17 cellular contexts compared by ENCODE assay signal in the genomic region with DNA sequence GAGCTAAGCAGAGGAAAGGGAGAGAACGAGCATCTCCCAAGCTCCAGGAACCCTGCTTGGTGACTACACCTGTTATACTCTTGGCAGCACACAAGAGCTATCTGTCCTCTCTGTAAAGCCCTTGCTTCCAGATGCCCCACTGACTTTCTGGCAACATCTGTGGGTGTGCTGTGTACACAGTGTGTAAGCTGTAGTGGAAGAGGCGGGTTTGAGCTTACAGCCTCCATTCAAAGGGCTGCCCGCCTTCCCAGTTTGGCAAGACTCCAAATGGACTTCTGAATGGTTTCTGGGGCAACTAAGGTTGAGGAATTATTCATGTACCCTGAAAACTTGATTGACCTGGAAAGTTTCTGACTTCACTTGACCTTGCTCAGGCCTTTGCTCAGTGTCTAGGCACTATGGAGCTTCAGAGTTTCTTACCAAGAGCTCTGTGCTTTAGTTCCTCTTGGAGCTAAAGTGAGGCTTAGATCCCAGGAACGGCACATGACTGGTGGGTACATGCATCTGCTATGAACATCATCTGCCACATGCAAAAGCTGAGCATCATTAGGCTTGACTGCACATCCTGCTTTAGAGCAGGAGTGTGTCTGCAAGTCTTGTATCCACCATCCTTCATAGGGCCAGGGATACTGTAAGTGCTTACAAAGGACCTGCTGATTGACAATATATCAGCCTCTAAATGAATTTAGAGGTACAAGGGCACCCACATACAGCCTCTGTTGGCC.
DNase-seq lines count a peak whose midpoint lies in the region; ATAC-seq, FAIRE-seq and TF ChIP-seq lines count a peak whose summit lies in the region.
"Had no signal": no experiment of that assay in that cellular context is flagged by ENCODE, and none has a peak within 500 bp of the region (broad histone marks: within the 10 kb centered on the region; RNA-seq: fewer than 3 reads in every experiment).

No MANE protein-coding gene starts in this region.

- no peaks in the 10 kb centered on the region for H3K27me3 ChIP-seq in endothelial cell of umbilical vein (ENCODE audit: control insufficient read depth in 2 of 2, insufficient read depth in 2 of 2, low read length in 2 of 2)
- H3K27me3 ChIP-seq: SJSA1 had no signal

- no peaks in the 10 kb centered on the region for H3K4me1 Mint-ChIP-seq in effector memory CD8-positive, alpha-beta T cell (ENCODE audit: low read depth in 2 of 2)

- no peak overlapping the region for H3K4me2 ChIP-seq in endothelial cell of umbilical vein (ENCODE audit: insufficient read depth, low read length)

- CTCF ChIA-PET in endothelial cell of umbilical vein (lab: Charles Lee) = interaction anchor here (1.1 kb wide), 2 partner anchors 10 to 140 kb away, joined by 3 read pairs; no protein-coding TSS in a partner anchor

- H3K36me3 Mint-ChIP-seq in effector memory CD8-positive, alpha-beta T cell (ENCODE audit: insufficient read depth) = no peaks in the 10 kb centered on the region

- no peak overlapping the region for H3K9ac ChIP-seq in endothelial cell of umbilical vein (replicated peaks; ENCODE audit: extremely low read depth, insufficient read depth, low read length)

- TF ChIP-seq POLR2A in endothelial cell of umbilical vein (IDR thresholded peaks at IDR 0.05; ENCODE audit: low read depth, low read length) = no peak

- H3K79me2 ChIP-seq in endothelial cell of umbilical vein (ENCODE audit: control insufficient read depth, insufficient read depth, low read length) = no peaks in the 10 kb centered on the region

- DNase-seq in NCI-H82 (lab: John Stamatoyannopoulos, UW) (peak; percentile 13), NCI-H82 treated with DMSO at 0.1 percent for 48 hours (lab: John Stamatoyannopoulos, UW; ENCODE audit: unreplicated experiment) (no peak), NCI-H345 (lab: John Stamatoyannopoulos, UW) (peak; percentile 99), endothelial cell of umbilical vein (ENCODE audit: low read depth, low spot score) (peak; percentile 43), T-helper 1 cell (no peak)
- no peak for DNase-seq in effector memory CD8-positive, alpha-beta T cell
- DNase-seq in activated naive CD4-positive, alpha-beta T cell treated with Interleukin-2 at 50 U/mL for 16 hours = no peak
- DNase-seq: activated CD4-positive, alpha-beta T cell treated with anti-CD3 and anti-CD28 coated beads, Interleukin-2, amount 50 U/mL, for 48 hours; aorta; Caco-2; mammary epithelial cell had no signal

- intact Hi-C loops in endothelial cell of umbilical vein (cut with micrococcal nuclease) = no loop called here

- H3K27me3 Mint-ChIP-seq in effector memory CD8-positive, alpha-beta T cell = peaks cover 34 to 35% of the 10 kb centered on the region in 2 donors

- dilution Hi-C loops in endothelial cell of umbilical vein (cut with MboI; ENCODE audit: extremely low pct_ligation_motif_present, low sequenced_read_pairs) = no loop called here

- TF ChIP-seq CTCF in endothelial cell of umbilical vein (IDR thresholded peaks at IDR 0.05; ENCODE audit: extremely low read depth in 1 of 2, insufficient read depth in 1 of 2, low read depth in 1 of 2, low read length in 2 of 2) = no peak

- no TSS peak for BruUV-seq in endothelial cell of umbilical vein (replicated peaks; lab: Mats Ljungman, UMichigan)

- no peak overlapping the region for H2AFZ ChIP-seq in endothelial cell of umbilical vein (ENCODE audit: low read depth, low read length)

- FAIRE-seq in endothelial cell of umbilical vein (lab: Jason Lieb, UNC) = no peak
- FAIRE-seq: A204.1 had no signal

- POLR2A ChIA-PET in endothelial cell of umbilical vein (lab: Charles Lee) = no interaction called here

- H3K4me3 ChIP-seq in endothelial cell of umbilical vein (replicated peaks in 1 of 3; ENCODE audit: insufficient read depth in 1 of 3, low read depth in 1 of 3, low read length in 3 of 3) = no peak overlapping the region
- H3K4me3 ChIP-seq: SJSA1 had no signal

- H3K9me1 ChIP-seq in endothelial cell of umbilical vein (replicated peaks; ENCODE audit: control insufficient read depth, extremely low read depth, insufficient read depth, low read length) = no peaks in the 10 kb centered on the region

- ATAC-seq in HG02623 (IDR thresholded peaks at IDR 0.05; ENCODE audit: unreplicated experiment) = no peak
- ATAC-seq in effector memory CD8-positive, alpha-beta T cell (replicated peaks) = no peak

- H4K20me1 ChIP-seq in endothelial cell of umbilical vein (replicated peaks; ENCODE audit: control insufficient read depth, extremely low read depth, insufficient read depth, low read length) = no peaks in the 10 kb centered on the region

- H3K27ac ChIP-seq in endothelial cell of umbilical vein (ENCODE audit: insufficient read depth, low read depth, low read length) = no peak overlapping the region
- H3K27ac ChIP-seq: neutrophil, SJSA1 had no signal

- H3K4me1 ChIP-seq in endothelial cell of umbilical vein (ENCODE audit: control insufficient read depth, extremely low read depth, insufficient read depth, low read length) = peaks cover 12% of the 10 kb centered on the region
- H3K4me1 ChIP-seq: Caco-2, SJSA1 had no signal

- H3K27ac Mint-ChIP-seq in effector memory CD8-positive, alpha-beta T cell = no peak overlapping the region
- H3K27ac Mint-ChIP-seq: activated T-helper 2 cell treated with anti-CD3 and anti-CD28 coated beads, Interferon-gamma antibody, Interleukin-2, Interleukin-4, amounts not matched to agents 10 μg/mL and 5 μg/mL and 100 μg/mL, durations not matched to agents 14 hours and 24 hours and 36 hours; dendritic cell treated with granulocyte-macrophage colony-stimulating factor and Interleukin-4, amounts not matched to agents 40 ng/mL and 50 ng/mL, for 4 days had no signal

- no peaks in the 10 kb centered on the region for H3K36me3 ChIP-seq in endothelial cell of umbilical vein (ENCODE audit: control insufficient read depth in 2 of 2, extremely low read depth in 1 of 2, insufficient read depth in 2 of 2, low read length in 2 of 2)
- H3K36me3 ChIP-seq: neutrophil, SJSA1 had no signal

- no peaks in the 10 kb centered on the region for H3K9me3 Mint-ChIP-seq in effector memory CD8-positive, alpha-beta T cell
- H3K9me3 Mint-ChIP-seq: activated T-helper 2 cell treated with anti-CD3 and anti-CD28 coated beads, Interferon-gamma antibody, Interleukin-2, Interleukin-4, amounts not matched to agents 10 μg/mL and 5 μg/mL and 100 μg/mL, durations not matched to agents 14 hours and 24 hours and 36 hours; dendritic cell treated with granulocyte-macrophage colony-stimulating factor and Interleukin-4, amounts not matched to agents 40 ng/mL and 50 ng/mL, for 4 days had no signal

- H3K9me3 ChIP-seq in endothelial cell of umbilical vein (replicated peaks; ENCODE audit: control insufficient read depth, insufficient read depth, low read length) = no peaks in the 10 kb centered on the region
- H3K9me3 ChIP-seq: Caco-2, neutrophil, SJSA1 had no signal

- no peak overlapping the region for H3K4me3 Mint-ChIP-seq in effector memory CD8-positive, alpha-beta T cell
- H3K4me3 Mint-ChIP-seq: dendritic cell treated with granulocyte-macrophage colony-stimulating factor and Interleukin-4, amounts not matched to agents 40 ng/mL and 50 ng/mL, for 4 days had no signal

TF ChIP-seq in endothelial cell of umbilical vein, 7 proteins besides CTCF, POLR2A, EP300 and RAD21:
- TF ChIP-seq POLR2AphosphoS5 (IDR thresholded peaks at IDR 0.05; ENCODE audit: insufficient read depth, low read depth, low read length) (no peak), GATA2 (IDR thresholded peaks at IDR 0.05; ENCODE audit: insufficient read depth, insufficient read length, low read depth, low read length) (no peak), FOS (IDR thresholded peaks at IDR 0.05; ENCODE audit: borderline replicate concordance, insufficient read depth, low read length) (no peak), EZH2 (IDR thresholded peaks at IDR 0.05; ENCODE audit: borderline replicate concordance, low read depth, low read length, severe bottlenecking) (no peak), JUN (IDR thresholded peaks at IDR 0.05; ENCODE audit: borderline replicate concordance, insufficient read depth, insufficient read length, low read depth) (no peak), MYC (IDR thresholded peaks at IDR 0.05; ENCODE audit: low read depth, low read length) (no peak), MAX (IDR thresholded peaks at IDR 0.05; ENCODE audit: insufficient read depth, insufficient read length) (no peak)

Comparison
In these comparisons a context has a peak if more than half of its experiments do, and no peak if none do; other contexts are left out.
1. DNase-seq: peak in NCI-H82 (single experiment), NCI-H345 (single experiment) and endothelial cell of umbilical vein (single experiment); none in NCI-H82 treated with DMSO at 0.1 percent for 48 hours (single experiment), effector memory CD8-positive, alpha-beta T cell (0 of 3), T-helper 1 cell (0 of 5) and activated naive CD4-positive, alpha-beta T cell treated with Interleukin-2 at 50 U/mL for 16 hours (single experiment).